ENCODE assay signal across 8 cellular contexts in genomic region chrX:41333994-41334865, GRCh38. TPM values are rescaled to one million over a fixed set of nuclear protein-coding genes. Genes with fewer than 3 reads are reported as not detected.
DNase-seq lines count a peak whose midpoint lies in the region; ATAC-seq lines count a peak whose summit lies in the region.

DDX3X (plus strand) TSS chrX:41334162; CDS start chrX:41334253, 91 bp downstream.

- peak within 1 kb of the TSS in 1 of 2 experiments; percentile 73 for H3K14ac ChIP-seq in mesenchymal stem cell (ENCODE audit: low read length in 2 of 2)

- H2BK5ac ChIP-seq in mesenchymal stem cell (ENCODE audit: low read depth, low read length, poor library complexity, severe bottlenecking) = peak within 1 kb of the TSS; percentile 87

- peaks cover 54 to 67% (median 63%) of the 10 kb centered on the region in 10 experiments for H3K4me1 ChIP-seq in BLaER1 treated with 17β-estradiol and CSF1 and Interleukin-3, amounts not matched to agents 10 nM and 100 nM
- peaks cover 27% of the 10 kb centered on the region for H3K4me1 ChIP-seq in effector memory CD4-positive, alpha-beta T cell (ENCODE audit: control insufficient read depth, insufficient read depth, low read length, poor library complexity, severe bottlenecking)
- H3K4me1 ChIP-seq in mesenchymal stem cell (ENCODE audit: control insufficient read depth, insufficient read depth, low read depth, low read length) = peaks cover 2% of the 10 kb centered on the region

- no peaks in the 10 kb centered on the region for H3K9me3 ChIP-seq in BLaER1 treated with 17β-estradiol and CSF1 and Interleukin-3, amounts not matched to agents 10 nM and 100 nM (replicated peaks in 1 of 11)
- no peaks in the 10 kb centered on the region for H3K9me3 ChIP-seq in effector memory CD4-positive, alpha-beta T cell (ENCODE audit: control insufficient read depth, low read length)
- no peaks in the 10 kb centered on the region for H3K9me3 ChIP-seq in mesenchymal stem cell (ENCODE audit: control insufficient read depth, low read length)

- H2BK15ac ChIP-seq in mesenchymal stem cell (ENCODE audit: low read depth, poor library complexity, severe bottlenecking) = peak within 1 kb of the TSS; percentile 89

- peaks cover 14 to 39% (median 38%) of the 10 kb centered on the region in 11 experiments; a peak in 21 of 22 replicates for H3K27me3 ChIP-seq in BLaER1 treated with 17β-estradiol and CSF1 and Interleukin-3, amounts not matched to agents 10 nM and 100 nM
- no peaks in the 10 kb centered on the region for H3K27me3 ChIP-seq in effector memory CD4-positive, alpha-beta T cell (replicated peaks; ENCODE audit: control insufficient read depth, insufficient read depth, low read length, poor library complexity, severe bottlenecking)
- no peaks in the 10 kb centered on the region for H3K27me3 ChIP-seq in mesenchymal stem cell (ENCODE audit: control insufficient read depth in 1 of 2, insufficient read depth in 1 of 2, low read length in 2 of 2)

- H2BK120ac ChIP-seq in mesenchymal stem cell (ENCODE audit: low read depth, low read length) = peak within 1 kb of the TSS; percentile 89

- peak within 1 kb of the TSS; percentile 97 to 100 (median 99) for H3K27ac ChIP-seq in BLaER1 treated with 17β-estradiol and CSF1 and Interleukin-3, amounts not matched to agents 10 nM and 100 nM
- peak within 1 kb of the TSS; percentile 99 for H3K27ac ChIP-seq in effector memory CD4-positive, alpha-beta T cell (ENCODE audit: insufficient read depth, low read length, poor library complexity, severe bottlenecking)
- peak within 1 kb of the TSS; percentile 100 for H3K27ac ChIP-seq in mesenchymal stem cell (ENCODE audit: low read length, poor library complexity, severe bottlenecking)

- peak within 1 kb of the TSS; percentile 69 for H2AK5ac ChIP-seq in mesenchymal stem cell (ENCODE audit: low read length, severe bottlenecking)

- peak within 1 kb of the TSS; percentile 98 for H4K8ac ChIP-seq in mesenchymal stem cell (ENCODE audit: low read length)

- H2BK12ac ChIP-seq in mesenchymal stem cell (ENCODE audit: low read length in 2 of 2) = peak within 1 kb of the TSS in 1 of 2 experiments; percentile 42

- H3K4ac ChIP-seq in mesenchymal stem cell (ENCODE audit: low read depth in 1 of 2, low read length in 2 of 2) = peak within 1 kb of the TSS; percentile 81 to 97

- CTCF ChIA-PET in activated CD8-positive, alpha-beta memory T cell treated with anti-CD3 and anti-CD28 coated beads for 36 hours (lab: Charles Lee) = no interaction called here

- H3K4me3 ChIP-seq in BLaER1 treated with 17β-estradiol and CSF1 and Interleukin-3, amounts not matched to agents 10 nM and 100 nM = peak within 1 kb of the TSS; percentile 86 to 97 (median 92)
- peak within 1 kb of the TSS; percentile 99 for H3K4me3 ChIP-seq in effector memory CD4-positive, alpha-beta T cell (ENCODE audit: insufficient read depth, low read depth, low read length, poor library complexity, severe bottlenecking)
- H3K4me3 ChIP-seq in mesenchymal stem cell (ENCODE audit: insufficient read depth in 1 of 2, low read depth in 1 of 2, low read length in 2 of 2) = peak within 1 kb of the TSS; percentile 80 to 97

- H3K4me2 ChIP-seq in BLaER1 treated with 17β-estradiol and CSF1 and Interleukin-3, amounts not matched to agents 10 nM and 100 nM = peak within 1 kb of the TSS; percentile 80 to 99 (median 92)
- peak within 1 kb of the TSS; percentile 79 for H3K4me2 ChIP-seq in mesenchymal stem cell (ENCODE audit: low read length, poor library complexity, severe bottlenecking)

- peak within 1 kb of the TSS; percentile 91 for H2AFZ ChIP-seq in mesenchymal stem cell (ENCODE audit: low read depth, low read length)

- peak within 1 kb of the TSS; percentile 97 to 100 (median 99) for H3K9ac ChIP-seq in BLaER1 treated with 17β-estradiol and CSF1 and Interleukin-3, amounts not matched to agents 10 nM and 100 nM
- peak within 1 kb of the TSS; percentile 100 for H3K9ac ChIP-seq in mesenchymal stem cell (ENCODE audit: low read length)

- DNase-seq in GM19238 (ENCODE audit: insufficient read length, low spot score) = peak; percentile 74
- peak; percentile 96 for DNase-seq in NCI-H82 (lab: John Stamatoyannopoulos, UW)
- DNase-seq in effector memory CD4-positive, alpha-beta T cell = peak; percentile 75 to 82 (median 75)
- DNase-seq in mesenchymal stem cell = peak; percentile 91
- peak; percentile 83 for DNase-seq in stimulated activated CD8-positive, alpha-beta memory T cell treated with anti-CD3 and anti-CD28 coated beads, Interleukin-12 subunit alpha, Interleukin-12 subunit beta, amount 100 ng/mL, for 4 hours (ENCODE audit: low read depth)

- H3K18ac ChIP-seq in mesenchymal stem cell (ENCODE audit: low read depth in 1 of 2, low read length in 2 of 2) = peak within 1 kb of the TSS; percentile 84 to 96

- under 1% methylated on average over 39 of the region's 83 CpGs for WGBS in mesenchymal stem cell

- H3K79me1 ChIP-seq in mesenchymal stem cell (replicated peaks; ENCODE audit: low read length, poor library complexity, severe bottlenecking) = no peaks in the 10 kb centered on the region

- peak within 1 kb of the TSS in 1 of 2 experiments; percentile 40 for H3K23ac ChIP-seq in mesenchymal stem cell (ENCODE audit: low read length in 2 of 2)

- POLR2A ChIA-PET in activated CD8-positive, alpha-beta memory T cell treated with anti-CD3 and anti-CD28 coated beads for 36 hours (lab: Charles Lee) = interaction anchor here (0.6 to 0.7 kb wide), 5 partner anchors 19 to 753 kb away, joined by 3 to 10 read pairs (median 6); partner anchors contain the start of gene ATP6AP2

- ATAC-seq in HG03460 (IDR thresholded peaks at IDR 0.05; ENCODE audit: unreplicated experiment) = peak; percentile 47

- peaks cover 22 to 40% (median 34%) of the 10 kb centered on the region in 11 experiments for H3K36me3 ChIP-seq in BLaER1 treated with 17β-estradiol and CSF1 and Interleukin-3, amounts not matched to agents 10 nM and 100 nM
- H3K36me3 ChIP-seq in effector memory CD4-positive, alpha-beta T cell (ENCODE audit: control insufficient read depth, insufficient read depth, low read length) = peaks cover 13% of the 10 kb centered on the region
- H3K36me3 ChIP-seq in mesenchymal stem cell (ENCODE audit: control insufficient read depth in 1 of 2, insufficient read depth in 2 of 2, low read depth in 1 of 2, low read length in 2 of 2) = peaks cover 0 to 22% of the 10 kb centered on the region in 2 experiments

- peaks cover 43 to 76% (median 51%) of the 10 kb centered on the region in 11 experiments for H4K20me1 ChIP-seq in BLaER1 treated with 17β-estradiol and CSF1 and Interleukin-3, amounts not matched to agents 10 nM and 100 nM

- peak within 1 kb of the TSS; percentile 95 for H4K91ac ChIP-seq in mesenchymal stem cell (ENCODE audit: low read length)

RNA-seq across cellular contexts. Expression of gene DDX3X, which starts in this region (rescaled TPM):
- total RNA-seq in activated CD8-positive, alpha-beta memory T cell treated with anti-CD3 and anti-CD28 coated beads for 36 hours = 100 to 1,000 TPM; 320 to 322 TPM
- 115 TPM for polyA plus RNA-seq in mesenchymal stem cell (2013, experiment 1 of 2)
- 113 TPM for polyA plus RNA-seq in mesenchymal stem cell (2013, experiment 2 of 2)

Comparison
In these comparisons a context has a peak if more than half of its experiments do, and no peak if none do; other contexts are left out.
1. Peak in every context shown above with its lines: DNase-seq, ATAC-seq, H3K4me3 ChIP-seq and H3K27ac ChIP-seq.